In genomic region chr2:44999540-44999939, GRCh38 we compare ENCODE assay signal across 33 cellular contexts. TPM values are rescaled to one million over a fixed set of nuclear protein-coding genes. Genes with fewer than 3 reads are reported as not detected.
"Had no signal": no experiment of that assay in that cellular context is flagged by ENCODE, and none has a peak within 500 bp of the region (broad histone marks: within the 10 kb centered on the region; RNA-seq: fewer than 3 reads in every experiment).

No MANE protein-coding gene starts in this region.

- H3K9me3 ChIP-seq: colonic mucosa, esophagus squamous epithelium, gastrocnemius medialis, heart right ventricle, left lung had no signal

- H3K36me3 ChIP-seq: colonic mucosa, esophagus squamous epithelium, gastrocnemius medialis, heart right ventricle, left lung had no signal

- ATAC-seq: effector memory CD8-positive, alpha-beta T cell; esophagus mucosa; gastrocnemius medialis had no signal

- H3K27ac Mint-ChIP-seq: dendritic cell treated with granulocyte-macrophage colony-stimulating factor and Interleukin-4, amounts not matched to agents 40 ng/mL and 50 ng/mL, for 4 days; effector memory CD8-positive, alpha-beta T cell; endodermal cell; memory B cell had no signal

- H3K4me1 ChIP-seq: gastrocnemius medialis had no signal

- H3K36me3 Mint-ChIP-seq: memory B cell had no signal

- DNase-seq: colonic mucosa; cortex of kidney; effector CD8-positive, alpha-beta T cell; effector memory CD8-positive, alpha-beta T cell; endodermal cell; erythroblast; esophagus squamous epithelium; foreskin fibroblast; foreskin melanocyte; gastrocnemius medialis; glutamatergic neuron; head of caudate nucleus; heart right ventricle; hippocampal formation; left cardiac atrium; left lung; left ventricle myocardium superior; mammary epithelial cell; mesendoderm; midbrain had no signal

- H3K4me3 ChIP-seq: colonic mucosa, esophagus squamous epithelium, gastrocnemius medialis, left lung, lung had no signal

- H3K9me3 Mint-ChIP-seq: dendritic cell treated with granulocyte-macrophage colony-stimulating factor and Interleukin-4, amounts not matched to agents 40 ng/mL and 50 ng/mL, for 4 days; effector memory CD8-positive, alpha-beta T cell; endodermal cell; memory B cell had no signal

- H3K27ac ChIP-seq: colonic mucosa, epithelial cell of prostate, esophagus squamous epithelium, gastrocnemius medialis, heart right ventricle, left lung had no signal

- H3K4me3 Mint-ChIP-seq: dendritic cell treated with granulocyte-macrophage colony-stimulating factor and Interleukin-4, amounts not matched to agents 40 ng/mL and 50 ng/mL, for 4 days; effector memory CD8-positive, alpha-beta T cell; memory B cell had no signal

RNA-seq across cellular contexts. Expression of gene SIX2, which starts 9.7 kb away (rescaled TPM):
- total RNA-seq: dermis microvascular lymphatic vessel endothelial cell, endodermal cell, mammary epithelial cell, mucosa of gallbladder had no signal
- polyA plus RNA-seq: keratinocyte had no signal

RNA-seq across cellular contexts. Expression of gene SIX3, which starts 58.0 kb away (rescaled TPM):
- total RNA-seq: chondrocyte, colonic mucosa, dermis microvascular lymphatic vessel endothelial cell, esophagus mucosa, esophagus squamous epithelium, gastrocnemius medialis, glomerular endothelial cell, heart right ventricle, kidney epithelial cell, left cardiac atrium, left lung, left ventricle myocardium superior, lower leg skin, mammary epithelial cell, mononuclear cell, mucosa of gallbladder had no signal
- polyA plus RNA-seq: heart right ventricle, keratinocyte, mammary epithelial cell had no signal
